ENCODE assay signal across 21 cellular contexts in genomic region chr6:30167101-30167500, GRCh38. TPM values are rescaled to one million over a fixed set of nuclear protein-coding genes. Genes with fewer than 3 reads are reported as not detected.
DNase-seq lines count a peak whose midpoint lies in the region; ATAC-seq, FAIRE-seq and TF ChIP-seq lines count a peak whose summit lies in the region.
"Had no signal": no experiment of that assay in that cellular context is flagged by ENCODE, and none has a peak within 500 bp of the region (broad histone marks: within the 10 kb centered on the region; RNA-seq: fewer than 3 reads in every experiment).

No MANE protein-coding gene starts in this region.

- H2AFZ ChIP-seq in MM.1S (ENCODE audit: low read length), result no peak overlapping the region

- peaks cover 46% of the 10 kb centered on the region for H3K4me1 Mint-ChIP-seq in activated CD4-positive, alpha-beta T cell treated with anti-CD3 and anti-CD28 coated beads, Interleukin-2, amount 10 ng/mL, durations not matched to agents 24 days and 14 days
- H3K4me1 Mint-ChIP-seq in CD4-positive, CD25-positive, alpha-beta regulatory T cell, result peaks cover 7 to 33% (median 18%) of the 10 kb centered on the region in 4 donors
- peaks cover 8% of the 10 kb centered on the region for H3K4me1 Mint-ChIP-seq in activated T-helper 17 cell treated with anti-CD3 and anti-CD28 coated beads, Interleukin-2, amount 50 U/mL, for 72 hours

- peak; percentile 82 for DNase-seq in activated CD4-positive, alpha-beta T cell treated with anti-CD3 and anti-CD28 coated beads, Interleukin-2, amount 10 ng/mL, durations not matched to agents 24 days and 14 days
- DNase-seq in activated CD4-positive, alpha-beta T cell treated with anti-CD3 and anti-CD28 coated beads, Interleukin-2, amount 50 U/mL, for 1 hour, result no peak
- DNase-seq in CD4-positive, CD25-positive, alpha-beta regulatory T cell, result peak in 1 of 3 donors; percentile 70
- peak; percentile 27 for DNase-seq in MM.1S
- DNase-seq in NCI-H1436 treated with DMSO at 0.1 percent for 48 hours (lab: John Stamatoyannopoulos, UW), result no peak
- DNase-seq in GM12891 (ENCODE audit: insufficient read length, low spot score), result no peak
- no peak for DNase-seq in effector CD8-positive, alpha-beta T cell (lab: John Stamatoyannopoulos, UW)
- DNase-seq: GF-D8, KG1, NCI-H1048, NCI-H146, NCI-H2081, NCI-H774, RPMI8226 had no signal

- ATAC-seq in CD4-positive, CD25-positive, alpha-beta regulatory T cell (ENCODE audit: low read depth in 2 of 2), result peak; percentile 38 to 43
- peak; percentile 49 for ATAC-seq in activated T-helper 17 cell treated with anti-CD3 and anti-CD28 coated beads, Interleukin-2, amount 50 U/mL, for 72 hours (replicated peaks)

- peak overlapping the region; percentile 34 for H3K27ac Mint-ChIP-seq in activated CD4-positive, alpha-beta T cell treated with anti-CD3 and anti-CD28 coated beads, Interleukin-2, amount 10 ng/mL, durations not matched to agents 24 days and 14 days
- H3K27ac Mint-ChIP-seq in CD4-positive, CD25-positive, alpha-beta regulatory T cell, result no peak overlapping the region
- H3K27ac Mint-ChIP-seq in activated T-helper 17 cell treated with anti-CD3 and anti-CD28 coated beads, Interleukin-2, amount 50 U/mL, for 72 hours, result no peak overlapping the region

- H3K9me3 ChIP-seq in CD4-positive, CD25-positive, alpha-beta regulatory T cell (ENCODE audit: control insufficient read depth in 2 of 2, low read length in 2 of 2), result no peaks in the 10 kb centered on the region
- H3K9me3 ChIP-seq in MM.1S (replicated peaks; ENCODE audit: insufficient read depth, low read length), result no peaks in the 10 kb centered on the region
- H3K9me3 ChIP-seq: BLaER1 had no signal

- no peak overlapping the region for H3K27ac ChIP-seq in CD4-positive, CD25-positive, alpha-beta regulatory T cell (ENCODE audit: insufficient read depth, low read length, poor library complexity, severe bottlenecking)
- H3K27ac ChIP-seq in MM.1S (ENCODE audit: low read length), result no peak overlapping the region
- H3K27ac ChIP-seq: BLaER1 had no signal

- no peak overlapping the region for H3K4me2 ChIP-seq in MM.1S (ENCODE audit: low read depth, low read length)
- H3K4me2 ChIP-seq: BLaER1 had no signal

- no peak for FAIRE-seq in GM12891 (lab: Jason Lieb, UNC)

- H3K9me2 ChIP-seq in MM.1S (replicated peaks; ENCODE audit: insufficient read depth, low read length), result no peaks in the 10 kb centered on the region

- H3K36me3 Mint-ChIP-seq in activated CD4-positive, alpha-beta T cell treated with anti-CD3 and anti-CD28 coated beads, Interleukin-2, amount 10 ng/mL, durations not matched to agents 24 days and 14 days (ENCODE audit: low read depth), result no peaks in the 10 kb centered on the region
- no peaks in the 10 kb centered on the region for H3K36me3 Mint-ChIP-seq in CD4-positive, CD25-positive, alpha-beta regulatory T cell
- H3K36me3 Mint-ChIP-seq in activated T-helper 17 cell treated with anti-CD3 and anti-CD28 coated beads, Interleukin-2, amount 50 U/mL, for 72 hours (ENCODE audit: low read depth), result no peaks in the 10 kb centered on the region

- TF ChIP-seq POLR2A in GM12891 (IDR thresholded peaks at IDR 0.05; ENCODE audit: low read depth, low read length), result no peak

- H3K4me3 Mint-ChIP-seq in activated CD4-positive, alpha-beta T cell treated with anti-CD3 and anti-CD28 coated beads, Interleukin-2, amount 10 ng/mL, durations not matched to agents 24 days and 14 days, result peak overlapping the region; percentile 46
- H3K4me3 Mint-ChIP-seq in CD4-positive, CD25-positive, alpha-beta regulatory T cell, result peak overlapping the region in 1 of 4 donors; percentile 17
- no peak overlapping the region for H3K4me3 Mint-ChIP-seq in activated T-helper 17 cell treated with anti-CD3 and anti-CD28 coated beads, Interleukin-2, amount 50 U/mL, for 72 hours

- no peaks in the 10 kb centered on the region for H3K36me3 ChIP-seq in CD4-positive, CD25-positive, alpha-beta regulatory T cell (ENCODE audit: control insufficient read depth, insufficient read depth, low read length)
- no peaks in the 10 kb centered on the region for H3K36me3 ChIP-seq in MM.1S (replicated peaks; ENCODE audit: insufficient read depth, low read length)
- H3K36me3 ChIP-seq: BLaER1 had no signal

- no peaks in the 10 kb centered on the region for H3K9me3 Mint-ChIP-seq in activated CD4-positive, alpha-beta T cell treated with anti-CD3 and anti-CD28 coated beads, Interleukin-2, amount 10 ng/mL, durations not matched to agents 24 days and 14 days
- H3K9me3 Mint-ChIP-seq in CD4-positive, CD25-positive, alpha-beta regulatory T cell, result no peaks in the 10 kb centered on the region
- no peaks in the 10 kb centered on the region for H3K9me3 Mint-ChIP-seq in activated T-helper 17 cell treated with anti-CD3 and anti-CD28 coated beads, Interleukin-2, amount 50 U/mL, for 72 hours

- H3F3A ChIP-seq in MM.1S (ENCODE audit: insufficient read depth, low read length), result no peaks in the 10 kb centered on the region

- no peaks in the 10 kb centered on the region for H4K20me1 ChIP-seq in MM.1S (ENCODE audit: insufficient read depth, low read length)
- H4K20me1 ChIP-seq: BLaER1 had no signal

- TF ChIP-seq CTCF in MM.1S (IDR thresholded peaks at IDR 0.05; ENCODE audit: low read length), result no peak

- H3K9ac ChIP-seq in MM.1S (ENCODE audit: low read length), result no peak overlapping the region
- H3K9ac ChIP-seq: BLaER1 had no signal

- intact Hi-C loops in activated CD4-positive, alpha-beta T cell treated with anti-CD3 and anti-CD28 coated beads, Interleukin-2, amount 10 ng/mL, durations not matched to agents 24 days and 14 days (cut with micrococcal nuclease), result no loop called here

- H3K4me1 ChIP-seq in CD4-positive, CD25-positive, alpha-beta regulatory T cell (ENCODE audit: control insufficient read depth, insufficient read depth, low read length, poor library complexity, severe bottlenecking), result peaks cover 13% of the 10 kb centered on the region
- no peaks in the 10 kb centered on the region for H3K4me1 ChIP-seq in MM.1S (ENCODE audit: low read length)

- no peak overlapping the region for H3K4me3 ChIP-seq in CD4-positive, CD25-positive, alpha-beta regulatory T cell (ENCODE audit: low read depth, low read length)
- no peak overlapping the region for H3K4me3 ChIP-seq in MM.1S (ENCODE audit: low read length)
- H3K4me3 ChIP-seq: BLaER1 had no signal

- H3K27me3 Mint-ChIP-seq in activated CD4-positive, alpha-beta T cell treated with anti-CD3 and anti-CD28 coated beads, Interleukin-2, amount 10 ng/mL, durations not matched to agents 24 days and 14 days, result peaks cover 16% of the 10 kb centered on the region
- H3K27me3 Mint-ChIP-seq in CD4-positive, CD25-positive, alpha-beta regulatory T cell, result peaks cover 35% of the 10 kb centered on the region
- peaks cover 26% of the 10 kb centered on the region for H3K27me3 Mint-ChIP-seq in activated T-helper 17 cell treated with anti-CD3 and anti-CD28 coated beads, Interleukin-2, amount 50 U/mL, for 72 hours

- no peaks in the 10 kb centered on the region for H3K79me2 ChIP-seq in MM.1S (ENCODE audit: low read length)

- H3K27me3 ChIP-seq in CD4-positive, CD25-positive, alpha-beta regulatory T cell (ENCODE audit: control insufficient read depth, insufficient read depth, low read length), result peaks cover 15% of the 10 kb centered on the region
- H3K27me3 ChIP-seq in MM.1S (replicated peaks; ENCODE audit: insufficient read depth, low read length), result peaks cover 24% of the 10 kb centered on the region

TF ChIP-seq in GM12891, 5 proteins besides CTCF, POLR2A, EP300 and RAD21:
- TF ChIP-seq POLR2AphosphoS5 (IDR thresholded peaks at IDR 0.05; ENCODE audit: low read depth, low read length) (no peak), POU2F2 (IDR thresholded peaks at IDR 0.05; ENCODE audit: low read depth, low read length) (no peak), SPI1 (IDR thresholded peaks at IDR 0.05; ENCODE audit: low read depth, low read length) (no peak), PAX5 (IDR thresholded peaks at IDR 0.05; ENCODE audit: insufficient read depth, low read length, severe bottlenecking) (no peak), TAF1 (IDR thresholded peaks at IDR 0.05; ENCODE audit: low read depth, low read length) (no peak)

RNA-seq across cellular contexts. Expression of gene TRIM15, which starts 3.8 kb away (rescaled TPM):
- 0.24 and 0.65 TPM in 2 replicates for total RNA-seq in activated CD4-positive, alpha-beta T cell treated with anti-CD3 and anti-CD28 coated beads, Interleukin-2, amount 10 ng/mL, durations not matched to agents 24 days and 14 days
- not detected for total RNA-seq in CD4-positive, CD25-positive, alpha-beta regulatory T cell
- not detected for polyA plus RNA-seq in CD4-positive, CD25-positive, alpha-beta regulatory T cell
- not detected for total RNA-seq in activated T-helper 17 cell treated with anti-CD3 and anti-CD28 coated beads, Interleukin-2, amount 50 U/mL, for 72 hours
- polyA plus RNA-seq in GM12891 (2012; ENCODE audit: low read depth, missing spikeins), result not detected
- total RNA-seq: A172, M059J, NCI-H460 had no signal

RNA-seq across cellular contexts. Expression of gene TRIM10, which starts 6.1 kb away (rescaled TPM):
- 0.07 and 0.09 TPM in 2 replicates for total RNA-seq in activated CD4-positive, alpha-beta T cell treated with anti-CD3 and anti-CD28 coated beads, Interleukin-2, amount 10 ng/mL, durations not matched to agents 24 days and 14 days
- not detected for total RNA-seq in CD4-positive, CD25-positive, alpha-beta regulatory T cell
- polyA plus RNA-seq in CD4-positive, CD25-positive, alpha-beta regulatory T cell, result not detected
- total RNA-seq in activated T-helper 17 cell treated with anti-CD3 and anti-CD28 coated beads, Interleukin-2, amount 50 U/mL, for 72 hours, result under 1 TPM in 1 of 2 donors, not detected in 1; 0.16 TPM
- not detected for polyA plus RNA-seq in GM12891 (2012; ENCODE audit: low read depth, missing spikeins)
- total RNA-seq: A172, Daoy, H4, M059J, NCI-H460 had no signal

RNA-seq across cellular contexts. Expression of gene TRIM40, which starts 31.2 kb away (rescaled TPM):
- total RNA-seq in activated CD4-positive, alpha-beta T cell treated with anti-CD3 and anti-CD28 coated beads, Interleukin-2, amount 10 ng/mL, durations not matched to agents 24 days and 14 days, result not detected in 2 replicates
- 0.39 TPM for total RNA-seq in CD4-positive, CD25-positive, alpha-beta regulatory T cell
- not detected for polyA plus RNA-seq in CD4-positive, CD25-positive, alpha-beta regulatory T cell
- total RNA-seq in activated T-helper 17 cell treated with anti-CD3 and anti-CD28 coated beads, Interleukin-2, amount 50 U/mL, for 72 hours, result not detected
- not detected for polyA plus RNA-seq in GM12891 (2012; ENCODE audit: low read depth, missing spikeins)
- total RNA-seq: A172, Daoy, H4, M059J, NCI-H460 had no signal

RNA-seq across cellular contexts. Expression of gene TRIM26, which starts 46.1 kb away (rescaled TPM):
- 58.3 and 60.1 TPM in 2 replicates for total RNA-seq in activated CD4-positive, alpha-beta T cell treated with anti-CD3 and anti-CD28 coated beads, Interleukin-2, amount 10 ng/mL, durations not matched to agents 24 days and 14 days
- total RNA-seq in CD4-positive, CD25-positive, alpha-beta regulatory T cell, result 75.1 TPM
- 10 to 100 TPM; 43.3 to 55.1 (median 49.7) TPM for polyA plus RNA-seq in CD4-positive, CD25-positive, alpha-beta regulatory T cell
- 10 to 100 TPM; 37.6 to 67.0 TPM for total RNA-seq in activated T-helper 17 cell treated with anti-CD3 and anti-CD28 coated beads, Interleukin-2, amount 50 U/mL, for 72 hours
- polyA plus RNA-seq in GM12891 (2012; ENCODE audit: low read depth, missing spikeins), result 42.8 TPM

RNA-seq across cellular contexts. Expression of gene TRIM31, which starts 54.2 kb away (rescaled TPM):
- 0.09 TPM in 1 of 2 replicates, not detected in the other for total RNA-seq in activated CD4-positive, alpha-beta T cell treated with anti-CD3 and anti-CD28 coated beads, Interleukin-2, amount 10 ng/mL, durations not matched to agents 24 days and 14 days
- total RNA-seq in CD4-positive, CD25-positive, alpha-beta regulatory T cell, result not detected
- polyA plus RNA-seq in CD4-positive, CD25-positive, alpha-beta regulatory T cell, result under 1 TPM in 2 of 4 donors, not detected in 2; 0.13 to 0.18 TPM
- total RNA-seq in activated T-helper 17 cell treated with anti-CD3 and anti-CD28 coated beads, Interleukin-2, amount 50 U/mL, for 72 hours, result not detected
- polyA plus RNA-seq in GM12891 (2012; ENCODE audit: low read depth, missing spikeins), result 0.14 TPM
- total RNA-seq: A172, M059J, NCI-H460 had no signal

Comparison
In these comparisons a context has a peak if more than half of its experiments do, and no peak if none do; other contexts are left out.
1. DNase-seq: peak in activated CD4-positive, alpha-beta T cell treated with anti-CD3 and anti-CD28 coated beads, Interleukin-2, amount 10 ng/mL, durations not matched to agents 24 days and 14 days (single experiment) and MM.1S (single experiment); none in activated CD4-positive, alpha-beta T cell treated with anti-CD3 and anti-CD28 coated beads, Interleukin-2, amount 50 U/mL, for 1 hour (single experiment), NCI-H1436 treated with DMSO at 0.1 percent for 48 hours (single experiment), GM12891 (single experiment) and effector CD8-positive, alpha-beta T cell (single experiment).